ENCODE assay signal across 8 cellular contexts in genomic region chr2:241149675-241149924, GRCh38. TPM values are rescaled to one million over a fixed set of nuclear protein-coding genes. Genes with fewer than 3 reads are reported as not detected.
DNase-seq lines count a peak whose midpoint lies in the region; ATAC-seq, FAIRE-seq and TF ChIP-seq lines count a peak whose summit lies in the region.

No MANE protein-coding gene starts in this region.

- peaks cover 13% of the 10 kb centered on the region for H3K4me1 ChIP-seq in A549
- peaks cover 36% of the 10 kb centered on the region for H3K4me1 ChIP-seq in Karpas-422 (ENCODE audit: low read length)
- H3K4me1 ChIP-seq in H1 (replicated peaks in 1 of 4; ENCODE audit: control insufficient read depth in 3 of 4, insufficient read depth in 4 of 4, low read length in 3 of 4), result peaks cover 0 to 11% (median 7%) of the 10 kb centered on the region in 4 experiments; a peak in 6 of 7 replicates
- no peaks in the 10 kb centered on the region for H3K4me1 ChIP-seq in foreskin keratinocyte

- H3K23ac ChIP-seq in H1 (ENCODE audit: insufficient read length), result no peak overlapping the region

- H3K56ac ChIP-seq in H1 (replicated peaks; ENCODE audit: insufficient read length, low read depth, low read length), result no peak overlapping the region

- no peak for DNase-seq in A549 (ENCODE audit: low read depth in 1 of 2, low spot score in 1 of 2)
- no peak for DNase-seq in Karpas-422
- no peak for DNase-seq in H1 (ENCODE audit: low read depth in 1 of 2, low spot score in 2 of 2)
- no peak for DNase-seq in osteocyte (ENCODE audit: extremely low spot score, unreplicated experiment)
- no peak for DNase-seq in NCI-H1694 (lab: John Stamatoyannopoulos, UW)
- no peak for DNase-seq in foreskin melanocyte
- DNase-seq in foreskin keratinocyte, result no peak

- peak overlapping the region; percentile 90 for H3K4me3 Mint-ChIP-seq in osteocyte (ENCODE audit: unreplicated experiment)

- H4K8ac ChIP-seq in H1 (ENCODE audit: extremely low read depth, insufficient read depth, low read length), result peak overlapping the region; percentile 86; the same call in 1 of the 2 replicates

- no peak overlapping the region for H2BK20ac ChIP-seq in H1 (ENCODE audit: low read length)

- POLR2A ChIA-PET in A549 (lab: Yijun Ruan, JAX) (interaction anchor here (0.9 to 1.5 kb wide), 4 partner anchors 48 to 563 kb away, joined by 3 to 9 read pairs (median 3); partner anchors contain the start of genes CAPN10, HDLBP, ING5 and MTERF4), H1 (lab: Charles Lee; ENCODE audit: partially characterized antibody) (interaction anchor here (0.9 to 2.2 kb wide), 10 partner anchors 12 to 488 kb away, joined by 3 to 10 read pairs (median 3); partner anchors contain the start of genes ATG4B, MTERF4 and THAP4)

- TF ChIP-seq RAD21 in A549 (conservative IDR thresholded peaks at IDR 0.05 in 1 of 2, IDR thresholded peaks at IDR 0.05 in 1 of 2), result no peak
- TF ChIP-seq RAD21 in H1 (IDR thresholded peaks at IDR 0.05 in 1 of 2, conservative IDR thresholded peaks at IDR 0.05 in 1 of 2; ENCODE audit: low read depth in 2 of 2, low read length in 2 of 2), result no peak

- H3K27me3 ChIP-seq in Karpas-422 (ENCODE audit: low read length) (no peaks in the 10 kb centered on the region), H1 (replicated peaks in 1 of 4; ENCODE audit: control insufficient read depth in 3 of 4, extremely low read depth in 1 of 4, insufficient read depth in 3 of 4, low read length in 3 of 4) (0 out of 7 replicates have a peak, but pooled peaks cover 0 to 3% (median 2%) of the 10 kb centered on the region in 4 experiments), foreskin keratinocyte (no peaks in the 10 kb centered on the region)

- no peak overlapping the region for H3K4ac ChIP-seq in H1 (replicated peaks; ENCODE audit: insufficient read length, low read depth, low read length)

- TF ChIP-seq EP300 in A549 (IDR thresholded peaks at IDR 0.05) (no peak), H1 (IDR thresholded peaks at IDR 0.05; ENCODE audit: borderline replicate concordance in 1 of 2, low read depth in 2 of 2, low read length in 2 of 2) (no peak)

- no peak overlapping the region for H2BK15ac ChIP-seq in H1 (ENCODE audit: low read length)

- H3K27me3 Mint-ChIP-seq in osteocyte (ENCODE audit: unreplicated experiment), result no peaks in the 10 kb centered on the region

- no peak overlapping the region for H2AK5ac ChIP-seq in H1 (ENCODE audit: low read depth, low read length)

- no peak overlapping the region for H3K14ac ChIP-seq in H1 (ENCODE audit: insufficient read length)

- FAIRE-seq in A549 (lab: Jason Lieb, UNC), result no peak
- FAIRE-seq in H1 (lab: Jason Lieb, UNC), result no peak

- H3K4me3 ChIP-seq in A549 (peak overlapping the region; percentile 81), Karpas-422 (ENCODE audit: low read length) (peak overlapping the region; percentile 99), H1 (ENCODE audit: extremely low read depth in 1 of 4, insufficient read depth in 2 of 4, low read depth in 3 of 4, low read length in 4 of 4) (peak overlapping the region; percentile 71 to 83 (median 79))

- no peaks in the 10 kb centered on the region for H3K9me3 Mint-ChIP-seq in osteocyte (ENCODE audit: unreplicated experiment)

- H4K5ac ChIP-seq in H1 (ENCODE audit: insufficient read length, low read depth, low read length), result no peak overlapping the region

- H3K79me2 ChIP-seq in Karpas-422 (ENCODE audit: low read length), result peaks cover 74% of the 10 kb centered on the region
- H3K79me2 ChIP-seq in H1 (ENCODE audit: control insufficient read depth in 1 of 2, insufficient read depth in 2 of 2, low read length in 2 of 2), result peaks cover 0 to 32% of the 10 kb centered on the region in 2 experiments; a peak in 2 of 4 replicates

- H2AFZ ChIP-seq in Karpas-422 (ENCODE audit: low read length) (peak overlapping the region; percentile 97), H1 (ENCODE audit: low read length) (peak overlapping the region; percentile 77; the same call in 1 of the 2 replicates)

- H3K9me3 ChIP-seq in A549 (no peaks in the 10 kb centered on the region), Karpas-422 (ENCODE audit: low read length) (no peaks in the 10 kb centered on the region), H1 (ENCODE audit: insufficient read depth in 2 of 2, low read depth in 1 of 2, low read length in 1 of 2) (no peaks in the 10 kb centered on the region)

- peaks cover 3% of the 10 kb centered on the region for H3K36me3 Mint-ChIP-seq in osteocyte (ENCODE audit: unreplicated experiment)

- H4K20me1 ChIP-seq in Karpas-422 (ENCODE audit: insufficient read depth, low read depth, low read length) (no peaks in the 10 kb centered on the region), H1 (replicated peaks in 1 of 2; ENCODE audit: control insufficient read depth in 1 of 2, insufficient read depth in 2 of 2, low read length in 2 of 2) (peaks cover 1 to 11% of the 10 kb centered on the region in 2 experiments)

- H2BK5ac ChIP-seq in H1 (ENCODE audit: low read depth, low read length), result no peak overlapping the region

- H3K27ac Mint-ChIP-seq in osteocyte (ENCODE audit: unreplicated experiment), result peak overlapping the region; percentile 76

- peak overlapping the region; percentile 96 for H3K4me2 ChIP-seq in A549
- peak overlapping the region; percentile 88 for H3K4me2 ChIP-seq in Karpas-422 (ENCODE audit: low read depth, low read length, poor library complexity, severe bottlenecking)
- peak overlapping the region; percentile 71 to 98 for H3K4me2 ChIP-seq in H1 (ENCODE audit: insufficient read depth in 1 of 2, low read depth in 2 of 2, low read length in 2 of 2)

- no peak overlapping the region for H4K91ac ChIP-seq in H1 (replicated peaks; ENCODE audit: insufficient read length, low read length)

- H2BK12ac ChIP-seq in H1 (ENCODE audit: low read depth, low read length), result peak overlapping the region; percentile 60; the same call in 1 of the 2 replicates

- H3K79me1 ChIP-seq in H1 (ENCODE audit: low read depth, low read length), result peaks cover 6% of the 10 kb centered on the region

- peak overlapping the region; percentile 97 for H3K9ac ChIP-seq in Karpas-422 (ENCODE audit: low read length)
- peak overlapping the region in 3 of 4 experiments; percentile 35 to 62 (median 46); a peak in 2 of 7 replicates for H3K9ac ChIP-seq in H1 (replicated peaks in 1 of 4; ENCODE audit: extremely low read depth in 1 of 4, low read depth in 3 of 4, low read length in 3 of 4)

- peaks cover 24% of the 10 kb centered on the region for H3K4me1 Mint-ChIP-seq in osteocyte (ENCODE audit: unreplicated experiment)

- 6% methylated on average over 9 of the region's 23 CpGs for WGBS in A549 (ENCODE audit: missing lambda C conversion rate)
- WGBS in H1 (ENCODE audit: extremely low coverage in 1 of 2, insufficient coverage in 1 of 2, insufficient read length in 1 of 2, insufficient replicate concordance in 2 of 2, low coverage in 1 of 2, low lambda C conversion rate in 2 of 2, missing lambda C conversion rate in 1 of 2), 2 experiments, result 3% methylated on average over 23 of the region's 23 CpGs; no CpG with 5 or more reads in 1 of the 2 experiments

- no peaks in the 10 kb centered on the region for H3K9me2 ChIP-seq in Karpas-422 (replicated peaks; ENCODE audit: insufficient read depth, low read length)

- no peaks in the 10 kb centered on the region for H3K36me3 ChIP-seq in Karpas-422 (ENCODE audit: insufficient read depth, low read length)
- H3K36me3 ChIP-seq in H1 (ENCODE audit: control insufficient read depth in 2 of 4, insufficient read depth in 4 of 4, low read length in 3 of 4), result no peaks in the 10 kb centered on the region

- H3K27ac ChIP-seq in A549 (peak overlapping the region; percentile 50 to 89), Karpas-422 (ENCODE audit: low read length) (no peak overlapping the region), H1 (ENCODE audit: low read depth, low read length) (no peak overlapping the region), foreskin keratinocyte (no peak overlapping the region)

- no peak for TF ChIP-seq POLR2A in A549 (IDR thresholded peaks at IDR 0.05; ENCODE audit: low read length)
- TF ChIP-seq POLR2A in H1 (IDR thresholded peaks at IDR 0.05; ENCODE audit: control extremely low read depth in 1 of 2, low read depth in 2 of 2, low read length in 2 of 2), result no peak; a peak in 2 of 3 replicates

- no peak overlapping the region for H3K18ac ChIP-seq in H1 (ENCODE audit: extremely low read depth, low read length)

- peaks cover 6% of the 10 kb centered on the region; the same call in 1 of the 2 replicates for H3K23me2 ChIP-seq in H1 (ENCODE audit: low read depth, low read length)

- TF ChIP-seq CTCF in A549 (IDR thresholded peaks at IDR 0.05) (no peak), H1 (IDR thresholded peaks at IDR 0.05; ENCODE audit: control extremely low read depth in 1 of 3, insufficient read depth in 1 of 3, low read depth in 1 of 3, low read length in 3 of 3) (no peak), osteocyte (IDR thresholded peaks at IDR 0.05) (no peak), foreskin keratinocyte (conservative IDR thresholded peaks at IDR 0.05) (no peak)

- H2BK120ac ChIP-seq in H1 (replicated peaks; ENCODE audit: low read depth, low read length), result no peak overlapping the region

- CTCF ChIA-PET in A549 (lab: Yijun Ruan, JAX) (interaction anchor here (1.1 to 2.0 kb wide), 4 partner anchors 9 to 235 kb away, joined by 3 to 5 read pairs (median 4); no protein-coding TSS in a partner anchor), H1 (lab: Charles Lee; ENCODE audit: partially characterized antibody) (interaction anchor here (0.8 to 3.2 kb wide), 6 partner anchors 8 to 316 kb away, joined by 3 to 15 read pairs (median 4); no protein-coding TSS in a partner anchor)

- ATAC-seq in A549 (peak; percentile 59 to 63), GM21360 (IDR thresholded peaks at IDR 0.05; ENCODE audit: unreplicated experiment) (peak; percentile 11), foreskin keratinocyte (no peak)

RNA-seq across cellular contexts. Expression of gene PASK, which starts 0.3 kb away (rescaled TPM):
- polyA plus RNA-seq in A549 (2011; rRNA removed) (7.4 and 10.3 TPM in 2 replicates), A549 (2017; fragmentation: RNase III; extraction: RNeasy Plus Mini Kit Qiagen cat#74134 plus additional on column Dnase treatment) (11.7 to 12.4 TPM (median 12.2 TPM) in 3 replicates), H1 (2011; rRNA removed) (20.5 and 26.5 TPM in 2 replicates), foreskin keratinocyte (5.8 and 6.0 TPM in 2 replicates)
- 9.5 and 11.1 TPM in 2 replicates for polyA plus RNA-seq in A549 (2012; cell fraction: cytosol; rRNA removed)
- polyA plus RNA-seq in A549 (2012; cell fraction: nucleus; rRNA removed), result 48.8 and 66.8 TPM in 2 replicates
- polyA minus RNA-seq in A549 (2011; rRNA and poly(A)+ RNA removed), result 12.6 and 20.9 TPM in 2 replicates
- total RNA-seq in Karpas-422 (2014; rRNA removed; shearing (Covaris generic); ENCODE audit: low replicate concordance), result 17.0 and 23.9 TPM in 2 replicates
- 57.3 and 66.1 TPM in 2 replicates for total RNA-seq in H1 (2021; fragmentation: NEBNext Ultra II Directional; extraction: Animal tissue kit (Norgen Biotek cat#: 25700))
- 27.6 TPM for polyA plus RNA-seq in H1 (2011; cell fraction: cytosol; rRNA removed)
- 79.7 TPM for polyA plus RNA-seq in H1 (2011; cell fraction: nucleus; rRNA removed)
- polyA plus RNA-seq in H1 (2012, experiment 1 of 2), result 33.4 to 42.9 TPM (median 37.3 TPM) in 4 replicates
- polyA plus RNA-seq in H1 (2012, experiment 2 of 2), result 15.1 TPM
- 19.8 TPM for polyA plus RNA-seq in H1 (2013, experiment 1 of 2)
- 18.0 TPM for polyA plus RNA-seq in H1 (2013, experiment 2 of 2)
- polyA minus RNA-seq in H1 (2011; rRNA and poly(A)+ RNA removed), result 45.6 and 47.9 TPM in 2 replicates
- polyA minus RNA-seq in H1 (2011; cell fraction: cytosol; rRNA and poly(A)+ RNA removed), result 21.8 TPM
- polyA minus RNA-seq in H1 (2011; cell fraction: nucleus; rRNA and poly(A)+ RNA removed), result 36.7 TPM
- total RNA-seq in osteocyte (10.2 and 10.5 TPM in 2 replicates), foreskin keratinocyte (9.7 and 9.8 TPM in 2 replicates)

RNA-seq across cellular contexts. Expression of gene PPP1R7, which starts 0.7 kb away (rescaled TPM):
- 50.0 and 76.4 TPM in 2 replicates for polyA plus RNA-seq in A549 (2011; rRNA removed)
- polyA plus RNA-seq in A549 (2012; cell fraction: cytosol; rRNA removed), result 35.8 and 48.1 TPM in 2 replicates
- polyA plus RNA-seq in A549 (2012; cell fraction: nucleus; rRNA removed), result 21.8 and 24.9 TPM in 2 replicates
- polyA plus RNA-seq in A549 (2017; fragmentation: RNase III; extraction: RNeasy Plus Mini Kit Qiagen cat#74134 plus additional on column Dnase treatment), result 124 to 136 TPM (median 129 TPM) in 3 replicates
- polyA minus RNA-seq in A549 (2011; rRNA and poly(A)+ RNA removed), result 22.3 and 23.8 TPM in 2 replicates
- total RNA-seq in Karpas-422 (2014; rRNA removed; shearing (Covaris generic); ENCODE audit: low replicate concordance), result 39.5 and 54.4 TPM in 2 replicates
- 51.9 and 64.0 TPM in 2 replicates for total RNA-seq in H1 (2021; fragmentation: NEBNext Ultra II Directional; extraction: Animal tissue kit (Norgen Biotek cat#: 25700))
- polyA plus RNA-seq in H1 (2011; rRNA removed), result 18.6 and 22.2 TPM in 2 replicates
- 45.3 TPM for polyA plus RNA-seq in H1 (2011; cell fraction: cytosol; rRNA removed)
- polyA plus RNA-seq in H1 (2011; cell fraction: nucleus; rRNA removed), result 19.2 TPM
- polyA plus RNA-seq in H1 (2012, experiment 1 of 2), result 67.5 to 85.0 TPM (median 71.6 TPM) in 4 replicates
- polyA plus RNA-seq in H1 (2012, experiment 2 of 2), result 49.4 TPM
- 45.2 TPM for polyA plus RNA-seq in H1 (2013, experiment 1 of 2)
- polyA plus RNA-seq in H1 (2013, experiment 2 of 2), result 48.2 TPM
- polyA minus RNA-seq in H1 (2011; rRNA and poly(A)+ RNA removed), result 14.6 and 15.9 TPM in 2 replicates
- 20.7 TPM for polyA minus RNA-seq in H1 (2011; cell fraction: cytosol; rRNA and poly(A)+ RNA removed)
- polyA minus RNA-seq in H1 (2011; cell fraction: nucleus; rRNA and poly(A)+ RNA removed), result 9.3 TPM
- total RNA-seq in osteocyte, result 51.0 and 55.5 TPM in 2 replicates
- total RNA-seq in foreskin keratinocyte, result 60.6 and 69.6 TPM in 2 replicates
- polyA plus RNA-seq in foreskin keratinocyte, result 109 and 112 TPM in 2 replicates

RNA-seq across cellular contexts. Expression of gene ANO7, which starts 38.9 kb away (rescaled TPM):
- polyA plus RNA-seq in A549 (2011; rRNA removed) (0.92 and 1.3 TPM in 2 replicates), A549 (2017; fragmentation: RNase III; extraction: RNeasy Plus Mini Kit Qiagen cat#74134 plus additional on column Dnase treatment) (2.0 to 3.0 TPM (median 2.7 TPM) in 3 replicates), H1 (2011; rRNA removed) (3.2 and 4.1 TPM in 2 replicates), foreskin keratinocyte (0.62 and 0.63 TPM in 2 replicates)
- polyA plus RNA-seq in A549 (2012; cell fraction: cytosol; rRNA removed), result 2.1 and 3.1 TPM in 2 replicates
- polyA plus RNA-seq in A549 (2012; cell fraction: nucleus; rRNA removed), result 3.7 and 4.2 TPM in 2 replicates
- 1.9 and 2.8 TPM in 2 replicates for polyA minus RNA-seq in A549 (2011; rRNA and poly(A)+ RNA removed)
- 0.14 and 0.19 TPM in 2 replicates for total RNA-seq in Karpas-422 (2014; rRNA removed; shearing (Covaris generic); ENCODE audit: low replicate concordance)
- 6.5 and 6.9 TPM in 2 replicates for total RNA-seq in H1 (2021; fragmentation: NEBNext Ultra II Directional; extraction: Animal tissue kit (Norgen Biotek cat#: 25700))
- polyA plus RNA-seq in H1 (2011; cell fraction: cytosol; rRNA removed), result 1.9 TPM
- 10.6 TPM for polyA plus RNA-seq in H1 (2011; cell fraction: nucleus; rRNA removed)
- 3.6 to 5.8 TPM (median 4.8 TPM) in 4 replicates for polyA plus RNA-seq in H1 (2012, experiment 1 of 2)
- 2.6 TPM for polyA plus RNA-seq in H1 (2012, experiment 2 of 2)
- polyA plus RNA-seq in H1 (2013, experiment 1 of 2), result 4.2 TPM
- 4.2 TPM for polyA plus RNA-seq in H1 (2013, experiment 2 of 2)
- 4.3 and 4.8 TPM in 2 replicates for polyA minus RNA-seq in H1 (2011; rRNA and poly(A)+ RNA removed)
- polyA minus RNA-seq in H1 (2011; cell fraction: cytosol; rRNA and poly(A)+ RNA removed), result 3.8 TPM
- 11.1 TPM for polyA minus RNA-seq in H1 (2011; cell fraction: nucleus; rRNA and poly(A)+ RNA removed)
- total RNA-seq in osteocyte (1.3 TPM in 2 replicates), foreskin keratinocyte (0.24 and 0.46 TPM in 2 replicates)

RNA-seq across cellular contexts. Expression of gene MTERF4, which starts 47.5 kb away (rescaled TPM):
- polyA plus RNA-seq in A549 (2011; rRNA removed) (41.5 and 44.9 TPM in 2 replicates), A549 (2017; fragmentation: RNase III; extraction: RNeasy Plus Mini Kit Qiagen cat#74134 plus additional on column Dnase treatment) (39.9 to 51.5 TPM (median 47.1 TPM) in 3 replicates), H1 (2011; rRNA removed) (25.8 and 28.5 TPM in 2 replicates), foreskin keratinocyte (15.9 and 19.7 TPM in 2 replicates)
- 23.8 and 24.8 TPM in 2 replicates for polyA plus RNA-seq in A549 (2012; cell fraction: cytosol; rRNA removed)
- 32.6 and 44.7 TPM in 2 replicates for polyA plus RNA-seq in A549 (2012; cell fraction: nucleus; rRNA removed)
- polyA minus RNA-seq in A549 (2011; rRNA and poly(A)+ RNA removed), result 33.8 and 41.7 TPM in 2 replicates
- total RNA-seq in Karpas-422 (2014; rRNA removed; shearing (Covaris generic); ENCODE audit: low replicate concordance), result 45.1 and 49.5 TPM in 2 replicates
- total RNA-seq in H1 (2021; fragmentation: NEBNext Ultra II Directional; extraction: Animal tissue kit (Norgen Biotek cat#: 25700)), result 25.8 and 25.9 TPM in 2 replicates
- polyA plus RNA-seq in H1 (2011; cell fraction: cytosol; rRNA removed), result 52.9 TPM
- polyA plus RNA-seq in H1 (2011; cell fraction: nucleus; rRNA removed), result 50.1 TPM
- 41.8 to 54.8 TPM (median 42.8 TPM) in 4 replicates for polyA plus RNA-seq in H1 (2012, experiment 1 of 2)
- 9.6 TPM for polyA plus RNA-seq in H1 (2012, experiment 2 of 2)
- 17.2 TPM for polyA plus RNA-seq in H1 (2013, experiment 1 of 2)
- polyA plus RNA-seq in H1 (2013, experiment 2 of 2), result 16.0 TPM
- 54.4 and 57.0 TPM in 2 replicates for polyA minus RNA-seq in H1 (2011; rRNA and poly(A)+ RNA removed)
- polyA minus RNA-seq in H1 (2011; cell fraction: cytosol; rRNA and poly(A)+ RNA removed), result 27.4 TPM
- 41.5 TPM for polyA minus RNA-seq in H1 (2011; cell fraction: nucleus; rRNA and poly(A)+ RNA removed)
- total RNA-seq in osteocyte (32.4 and 36.8 TPM in 2 replicates), foreskin keratinocyte (15.9 and 20.1 TPM in 2 replicates)

Comparison
In these comparisons a context has a peak if more than half of its experiments do, and no peak if none do; other contexts are left out.
1. H3K27ac ChIP-seq: peak in A549 (2 of 2); none in Karpas-422 (single experiment), H1 (single experiment) and foreskin keratinocyte (single experiment).
2. Of the 18 proteins assayed by ChIP-seq in both H1 and A549: peak only in H1: none; only in A549: E2F6, PHF8 and RNF2; in both: none; in neither: 15.
3. Peak in every context shown above with its lines, with median percentiles within 50 percentile points of each other: H3K4me2 ChIP-seq and H3K4me3 ChIP-seq.